8 cellular contexts compared by ENCODE assay signal in genomic region chr3:197298341-197298857, GRCh38. TPM values are rescaled to one million over a fixed set of nuclear protein-coding genes. Genes with fewer than 3 reads are reported as not detected.
DNase-seq lines count a peak whose midpoint lies in the region; ATAC-seq and TF ChIP-seq lines count a peak whose summit lies in the region.

Gene DLG1, minus strand, starts transcription at chr3:197298612. Its CDS starts 1,408 bp downstream, at chr3:197297204.

- no peaks in the 10 kb centered on the region for H3K27me3 Mint-ChIP-seq in central memory CD8-positive, alpha-beta T cell

- TF ChIP-seq CTCF in kidney epithelial cell (IDR thresholded peaks at IDR 0.05; ENCODE audit: insufficient read depth, low read length, poor library complexity, severe bottlenecking), result no peak

- no peaks in the 10 kb centered on the region for H3K36me3 ChIP-seq in kidney epithelial cell (ENCODE audit: control insufficient read depth, insufficient read depth, low read length)

- in situ Hi-C loops in GM18951 (cut with MboI; ENCODE audit: low sequenced_read_pairs, unreplicated experiment), result no loop called here

- H3K4me1 Mint-ChIP-seq in central memory CD8-positive, alpha-beta T cell, result peaks cover 35% of the 10 kb centered on the region

- DNase-seq in AG08395 (ENCODE audit: low spot score) (peak; percentile 88), NCI-H226 (peak; percentile 92), kidney epithelial cell (ENCODE audit: low read depth) (no peak)
- peak; percentile 65 for DNase-seq in activated CD4-positive, CD25-positive, alpha-beta regulatory T cell treated with anti-CD3 and anti-CD28 coated beads, Interleukin-2, amount 50 U/mL, for 16 hours (ENCODE audit: low read depth, low spot score)
- DNase-seq in central memory CD8-positive, alpha-beta T cell (ENCODE audit: low spot score in 2 of 2), result peak in 1 of 2 donors; percentile 25
- peak; percentile 72 to 81 for DNase-seq in stimulated activated CD4-positive, alpha-beta T cell treated with anti-CD3 and anti-CD28 coated beads, Interleukin-15, amount 100 ng/mL, for 48 hours (ENCODE audit: low read depth in 2 of 2)

- H3K4me3 ChIP-seq in kidney epithelial cell (ENCODE audit: low read depth, low read length), result peak within 1 kb of the TSS; percentile 61

- peak; percentile 58 for ATAC-seq in HG03175 (IDR thresholded peaks at IDR 0.05; ENCODE audit: unreplicated experiment)
- ATAC-seq in central memory CD8-positive, alpha-beta T cell (replicated peaks; ENCODE audit: extremely low read depth, poor library complexity, severe bottlenecking), result peak; percentile 52

- peak; percentile 78 for TF ChIP-seq POLR2A in GM18951 (IDR thresholded peaks at IDR 0.05; ENCODE audit: extremely low read depth, insufficient read depth, insufficient read length)

- no peaks in the 10 kb centered on the region for H3K27me3 ChIP-seq in kidney epithelial cell (ENCODE audit: control insufficient read depth, insufficient read depth, low read length)

- H3K36me3 Mint-ChIP-seq in central memory CD8-positive, alpha-beta T cell (ENCODE audit: insufficient read depth), result peaks cover 5% of the 10 kb centered on the region

- H3K9me3 Mint-ChIP-seq in central memory CD8-positive, alpha-beta T cell, result no peaks in the 10 kb centered on the region

- peak within 1 kb of the TSS; percentile 88 for H3K27ac Mint-ChIP-seq in central memory CD8-positive, alpha-beta T cell (ENCODE audit: low read depth)

- H3K4me3 Mint-ChIP-seq in central memory CD8-positive, alpha-beta T cell, result peak within 1 kb of the TSS; percentile 92

RNA-seq across cellular contexts. Expression of gene DLG1, which starts in this region (rescaled TPM):
- 94.6 and 127 TPM in 2 replicates for total RNA-seq in kidney epithelial cell
